ENCODE assay signal across 1 cellular context in the genomic region with DNA sequence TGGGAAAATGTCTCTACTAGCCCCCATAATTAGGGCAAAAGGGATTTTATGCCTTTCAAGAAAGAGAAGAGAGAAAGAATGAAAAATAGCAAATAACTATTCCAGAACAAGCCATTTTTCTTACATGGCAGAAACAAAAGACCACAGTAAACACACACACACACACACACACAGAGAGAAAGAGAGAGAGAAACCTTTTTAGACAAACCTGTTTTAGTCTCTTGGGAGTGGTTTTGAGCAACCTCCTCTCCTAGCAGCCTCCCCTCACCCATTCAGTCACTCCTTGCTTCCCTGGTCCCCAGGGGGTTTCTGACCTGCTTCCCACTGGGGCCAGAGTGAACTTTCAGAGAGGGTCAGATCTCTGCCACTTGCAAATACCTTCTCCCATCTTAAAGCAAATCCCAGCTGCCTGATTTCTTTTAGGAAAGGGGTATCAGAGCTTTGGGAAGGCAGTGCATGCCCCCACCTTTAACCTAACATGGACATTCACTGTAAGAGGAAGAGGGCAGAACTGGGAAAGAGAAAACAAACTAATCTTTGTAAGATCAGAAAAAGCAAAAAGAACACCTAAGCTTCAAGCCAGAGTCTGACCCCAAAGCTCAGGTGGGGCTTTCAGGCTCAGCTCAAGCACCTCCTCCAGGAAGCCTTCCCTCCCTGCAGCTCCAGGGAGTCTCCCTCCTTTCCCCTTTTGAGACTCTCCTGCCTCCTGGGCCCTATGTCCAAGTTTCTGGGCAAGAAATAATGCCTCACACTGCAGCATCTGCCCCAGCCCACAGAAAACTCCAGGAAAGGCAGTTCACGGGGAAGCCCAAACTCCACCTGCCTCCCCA.
TF ChIP-seq lines count a peak whose summit lies in the region.

No MANE protein-coding gene starts in this region.

TF ChIP-seq in HCT116, 20 proteins besides CTCF, POLR2A, EP300 and RAD21 (continued from another document):
- TF ChIP-seq, protein P1, sequence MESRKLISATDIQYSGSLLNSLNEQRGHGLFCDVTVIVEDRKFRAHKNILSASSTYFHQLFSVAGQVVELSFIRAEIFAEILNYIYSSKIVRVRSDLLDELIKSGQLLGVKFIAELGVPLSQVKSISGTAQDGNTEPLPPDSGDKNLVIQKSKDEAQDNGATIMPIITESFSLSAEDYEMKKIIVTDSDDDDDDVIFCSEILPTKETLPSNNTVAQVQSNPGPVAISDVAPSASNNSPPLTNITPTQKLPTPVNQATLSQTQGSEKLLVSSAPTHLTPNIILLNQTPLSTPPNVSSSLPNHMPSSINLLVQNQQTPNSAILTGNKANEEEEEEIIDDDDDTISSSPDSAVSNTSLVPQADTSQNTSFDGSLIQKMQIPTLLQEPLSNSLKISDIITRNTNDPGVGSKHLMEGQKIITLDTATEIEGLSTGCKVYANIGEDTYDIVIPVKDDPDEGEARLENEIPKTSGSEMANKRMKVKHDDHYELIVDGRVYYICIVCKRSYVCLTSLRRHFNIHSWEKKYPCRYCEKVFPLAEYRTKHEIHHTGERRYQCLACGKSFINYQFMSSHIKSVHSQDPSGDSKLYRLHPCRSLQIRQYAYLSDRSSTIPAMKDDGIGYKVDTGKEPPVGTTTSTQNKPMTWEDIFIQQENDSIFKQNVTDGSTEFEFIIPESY (IDR thresholded peaks at IDR 0.05; ENCODE audit: extremely low read depth, insufficient replicate concordance, low read length): no peak
- TF ChIP-seq ELF1 (IDR thresholded peaks at IDR 0.05; ENCODE audit: borderline replicate concordance, low read depth) (no peak), POLR2AphosphoS5 (IDR thresholded peaks at IDR 0.05; ENCODE audit: low read depth, low read length) (no peak), SRF (IDR thresholded peaks at IDR 0.05; ENCODE audit: low read depth) (no peak), ZNF274 (IDR thresholded peaks at IDR 0.05; ENCODE audit: low read depth, low read length) (no peak), SP1 (IDR thresholded peaks at IDR 0.05; ENCODE audit: low read depth) (no peak), EZH2 (IDR thresholded peaks at IDR 0.05) (no peak), FOSL1 (IDR thresholded peaks at IDR 0.05; ENCODE audit: low read depth) (no peak), CEBPB (IDR thresholded peaks at IDR 0.05; ENCODE audit: low read depth) (no peak), EGR1 (IDR thresholded peaks at IDR 0.05; ENCODE audit: low read depth) (no peak), REST (IDR thresholded peaks at IDR 0.05; ENCODE audit: low read depth) (no peak)
- TF ChIP-seq, protein P2, sequence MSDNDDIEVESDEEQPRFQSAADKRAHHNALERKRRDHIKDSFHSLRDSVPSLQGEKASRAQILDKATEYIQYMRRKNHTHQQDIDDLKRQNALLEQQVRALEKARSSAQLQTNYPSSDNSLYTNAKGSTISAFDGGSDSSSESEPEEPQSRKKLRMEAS (IDR thresholded peaks at IDR 0.05): no peak
